16 cellular contexts compared by ENCODE assay signal in the genomic region with DNA sequence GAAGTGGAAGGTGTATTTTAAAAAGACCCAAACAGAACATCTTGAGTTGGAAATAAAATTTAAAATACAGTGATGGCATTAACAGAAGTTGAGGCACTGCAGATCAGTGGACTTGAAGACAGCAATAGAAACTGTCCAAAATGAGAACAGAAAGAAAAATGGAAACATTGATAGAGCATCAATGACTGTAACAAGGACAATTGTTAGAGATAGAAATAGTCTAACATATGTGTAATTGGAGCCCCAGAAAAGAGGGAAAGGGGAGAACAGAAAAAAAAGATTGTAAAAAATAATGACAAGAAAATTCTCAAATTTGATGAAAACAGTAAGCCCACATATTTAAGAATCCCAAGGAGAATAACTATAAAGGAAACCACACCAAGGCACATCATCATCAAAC. TPM values are rescaled to one million over a fixed set of nuclear protein-coding genes. Genes with fewer than 3 reads are reported as not detected.
DNase-seq lines count a peak whose midpoint lies in the region; TF ChIP-seq lines count a peak whose summit lies in the region.
"Had no signal": no experiment of that assay in that cellular context is flagged by ENCODE, and none has a peak within 500 bp of the region (broad histone marks: within the 10 kb centered on the region; RNA-seq: fewer than 3 reads in every experiment).

No MANE protein-coding gene starts in this region.

- H3K4me3 ChIP-seq in breast epithelium (no peak overlapping the region), HEK293 (ENCODE audit: low read depth, low read length) (no peak overlapping the region)
- H3K4me3 ChIP-seq: A549, HAP-1 had no signal

- CTCF ChIA-PET in MCF 10A (lab: Yijun Ruan, JAX): no interaction called here
- CTCF ChIA-PET in HEK293 (lab: Yijun Ruan, JAX): no interaction called here

- H3K36me3 Mint-ChIP-seq in MCF 10A (ENCODE audit: insufficient read depth, unreplicated experiment) (peaks cover 22% of the 10 kb centered on the region), endothelial cell (ENCODE audit: low read depth, unreplicated experiment) (peaks cover 30% of the 10 kb centered on the region)

- H3K9me3 ChIP-seq in breast epithelium (peaks cover 0 to 6% of the 10 kb centered on the region in 2 donors), HEK293 (ENCODE audit: control insufficient read depth, insufficient read depth, low read depth, low read length) (no peaks in the 10 kb centered on the region)
- H3K9me3 ChIP-seq: HAP-1 had no signal

- no peak for TF ChIP-seq CTCF in MCF 10A (IDR thresholded peaks at IDR 0.05; ENCODE audit: unreplicated experiment)
- TF ChIP-seq CTCF in breast epithelium (IDR thresholded peaks at IDR 0.05): no peak
- no peak for TF ChIP-seq CTCF in HEK293 (tag by site-specific recombination; IDR thresholded peaks at IDR 0.05)
- no peak for TF ChIP-seq CTCF in endothelial cell (IDR thresholded peaks at IDR 0.05; ENCODE audit: unreplicated experiment)
- TF ChIP-seq CTCF in GM20000 (IDR thresholded peaks at IDR 0.05; ENCODE audit: extremely low read depth, missing control alignments): no peak

- in situ Hi-C loops in Caki2 (cut with HindIII; ENCODE audit: low pct_unique_long_range_greater_than_20kb, low sequenced_read_pairs): no loop called here

- H3K4me1 Mint-ChIP-seq in MCF 10A (ENCODE audit: insufficient read depth, unreplicated experiment): no peaks in the 10 kb centered on the region
- no peaks in the 10 kb centered on the region for H3K4me1 Mint-ChIP-seq in endothelial cell (ENCODE audit: unreplicated experiment)

- POLR2A ChIA-PET in MCF 10A (lab: Yijun Ruan, JAX): no interaction called here
- POLR2A ChIA-PET in HEK293 (lab: Yijun Ruan, JAX): interaction anchor here (0.7 kb wide), 1 partner anchor 92 kb away, joined by 3 read pairs; no protein-coding TSS in a partner anchor

- H3K27me3 Mint-ChIP-seq in MCF 10A (ENCODE audit: insufficient read depth, unreplicated experiment): no peaks in the 10 kb centered on the region
- no peaks in the 10 kb centered on the region for H3K27me3 Mint-ChIP-seq in endothelial cell (ENCODE audit: unreplicated experiment)
- H3K27me3 Mint-ChIP-seq: CD4-positive, alpha-beta memory T cell had no signal

- no peaks in the 10 kb centered on the region for H3K36me3 ChIP-seq in breast epithelium
- H3K36me3 ChIP-seq in HEK293 (ENCODE audit: control insufficient read depth in 2 of 2, insufficient read depth in 1 of 2, low read length in 2 of 2): no peaks in the 10 kb centered on the region; a peak in 1 of 3 replicates

- H3K9me3 Mint-ChIP-seq in MCF 10A (ENCODE audit: unreplicated experiment): peaks cover 19% of the 10 kb centered on the region
- H3K9me3 Mint-ChIP-seq in endothelial cell (ENCODE audit: unreplicated experiment): peaks cover 5% of the 10 kb centered on the region

- H3K4me3 Mint-ChIP-seq in MCF 10A (ENCODE audit: unreplicated experiment): no peak overlapping the region
- H3K4me3 Mint-ChIP-seq in endothelial cell (ENCODE audit: unreplicated experiment): peak overlapping the region; percentile 76

- BruUV-seq in MCF 10A (replicated peaks; lab: Mats Ljungman, UMichigan): TSS peak; percentile 6

- no peak overlapping the region for H3K27ac Mint-ChIP-seq in MCF 10A (ENCODE audit: low read depth, unreplicated experiment)
- H3K27ac Mint-ChIP-seq in endothelial cell (ENCODE audit: unreplicated experiment): no peak overlapping the region
- H3K27ac Mint-ChIP-seq: CD4-positive, alpha-beta memory T cell had no signal

- intact Hi-C loops in MCF 10A (cut with micrococcal nuclease) (no loop called here), breast epithelium (cut with DNase I; ENCODE audit: low total_unique reads) (no loop called here)

- H3K27ac ChIP-seq in breast epithelium (no peak overlapping the region), HEK293 (ENCODE audit: extremely low read depth, low read depth, low read length) (no peak overlapping the region)
- H3K27ac ChIP-seq: A549 had no signal

- TF ChIP-seq POLR2A in breast epithelium (IDR thresholded peaks at IDR 0.05): no peak

- no peaks in the 10 kb centered on the region for H3K27me3 ChIP-seq in breast epithelium

- no peaks in the 10 kb centered on the region for H3K4me1 ChIP-seq in breast epithelium
- no peaks in the 10 kb centered on the region for H3K4me1 ChIP-seq in HEK293 (ENCODE audit: control insufficient read depth, insufficient read depth, low read length)

- DNase-seq in MCF 10A (ENCODE audit: unreplicated experiment): no peak
- no peak for DNase-seq in breast epithelium (ENCODE audit: low spot score in 2 of 2)
- DNase-seq in Caki2 (ENCODE audit: low read depth): peak; percentile 16
- DNase-seq in endothelial cell (ENCODE audit: low spot score): no peak
- DNase-seq in stimulated activated naive CD4-positive, alpha-beta T cell treated with Interleukin-2 at 50 U/mL for 16 hours (lab: John Stamatoyannopoulos, UW): no peak
- no peak for DNase-seq in GM20000 (ENCODE audit: low spot score)
- DNase-seq: 8988T; C1 segment of cervical spinal cord; CD4-positive, alpha-beta memory T cell; COR-L47; DMS153; DMS79 treated with DMSO at 0.1 percent for 48 hours; GOT3 had no signal

TF ChIP-seq in HEK293, 187 proteins besides CTCF, POLR2A, EP300 and RAD21:
- TF ChIP-seq SP2 (tag by site-specific recombination; IDR thresholded peaks at IDR 0.05) (no peak), ZNF585B (tag by site-specific recombination; IDR thresholded peaks at IDR 0.05) (no peak), ZNF202 (tag by site-specific recombination; IDR thresholded peaks at IDR 0.05; ENCODE audit: borderline replicate concordance) (no peak), PRDM1 (tag by site-specific recombination; IDR thresholded peaks at IDR 0.05) (no peak), ZNF544 (tag by site-specific recombination; IDR thresholded peaks at IDR 0.05) (no peak), ZNF37A (tag by site-specific recombination; IDR thresholded peaks at IDR 0.05) (no peak), SETDB1 (IDR thresholded peaks at IDR 0.05; ENCODE audit: insufficient read length, low read length) (peak; percentile 23), ZNF133 (tag by site-specific recombination; IDR thresholded peaks at IDR 0.05) (peak; percentile 95), ZNF548 (tag by site-specific recombination; IDR thresholded peaks at IDR 0.05) (no peak), ZNF239 (tag by site-specific recombination; IDR thresholded peaks at IDR 0.05) (no peak)
- TF ChIP-seq, protein P1, sequence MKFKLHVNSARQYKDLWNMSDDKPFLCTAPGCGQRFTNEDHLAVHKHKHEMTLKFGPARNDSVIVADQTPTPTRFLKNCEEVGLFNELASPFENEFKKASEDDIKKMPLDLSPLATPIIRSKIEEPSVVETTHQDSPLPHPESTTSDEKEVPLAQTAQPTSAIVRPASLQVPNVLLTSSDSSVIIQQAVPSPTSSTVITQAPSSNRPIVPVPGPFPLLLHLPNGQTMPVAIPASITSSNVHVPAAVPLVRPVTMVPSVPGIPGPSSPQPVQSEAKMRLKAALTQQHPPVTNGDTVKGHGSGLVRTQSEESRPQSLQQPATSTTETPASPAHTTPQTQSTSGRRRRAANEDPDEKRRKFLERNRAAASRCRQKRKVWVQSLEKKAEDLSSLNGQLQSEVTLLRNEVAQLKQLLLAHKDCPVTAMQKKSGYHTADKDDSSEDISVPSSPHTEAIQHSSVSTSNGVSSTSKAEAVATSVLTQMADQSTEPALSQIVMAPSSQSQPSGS (tag by site-specific recombination; IDR thresholded peaks at IDR 0.05; ENCODE audit: low read depth): no peak
- TF ChIP-seq, protein P2, sequence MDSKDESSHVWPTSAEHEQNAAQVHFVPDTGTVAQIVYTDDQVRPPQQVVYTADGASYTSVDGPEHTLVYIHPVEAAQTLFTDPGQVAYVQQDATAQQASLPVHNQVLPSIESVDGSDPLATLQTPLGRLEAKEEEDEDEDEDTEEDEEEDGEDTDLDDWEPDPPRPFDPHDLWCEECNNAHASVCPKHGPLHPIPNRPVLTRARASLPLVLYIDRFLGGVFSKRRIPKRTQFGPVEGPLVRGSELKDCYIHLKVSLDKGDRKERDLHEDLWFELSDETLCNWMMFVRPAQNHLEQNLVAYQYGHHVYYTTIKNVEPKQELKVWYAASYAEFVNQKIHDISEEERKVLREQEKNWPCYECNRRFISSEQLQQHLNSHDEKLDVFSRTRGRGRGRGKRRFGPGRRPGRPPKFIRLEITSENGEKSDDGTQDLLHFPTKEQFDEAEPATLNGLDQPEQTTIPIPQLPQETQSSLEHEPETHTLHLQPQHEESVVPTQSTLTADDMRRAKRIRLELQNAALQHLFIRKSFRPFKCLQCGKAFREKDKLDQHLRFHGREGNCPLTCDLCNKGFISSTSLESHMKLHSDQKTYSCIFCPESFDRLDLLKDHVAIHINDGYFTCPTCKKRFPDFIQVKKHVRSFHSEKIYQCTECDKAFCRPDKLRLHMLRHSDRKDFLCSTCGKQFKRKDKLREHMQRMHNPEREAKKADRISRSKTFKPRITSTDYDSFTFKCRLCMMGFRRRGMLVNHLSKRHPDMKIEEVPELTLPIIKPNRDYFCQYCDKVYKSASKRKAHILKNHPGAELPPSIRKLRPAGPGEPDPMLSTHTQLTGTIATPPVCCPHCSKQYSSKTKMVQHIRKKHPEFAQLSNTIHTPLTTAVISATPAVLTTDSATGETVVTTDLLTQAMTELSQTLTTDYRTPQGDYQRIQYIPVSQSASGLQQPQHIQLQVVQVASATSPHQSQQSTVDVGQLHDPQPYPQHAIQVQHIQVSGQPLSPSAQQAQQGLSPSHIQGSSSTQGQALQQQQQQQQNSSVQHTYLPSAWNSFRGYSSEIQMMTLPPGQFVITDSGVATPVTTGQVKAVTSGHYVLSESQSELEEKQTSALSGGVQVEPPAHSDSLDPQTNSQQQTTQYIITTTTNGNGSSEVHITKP (tag by site-specific recombination; IDR thresholded peaks at IDR 0.05): no peak

RNA-seq across cellular contexts. Expression of a gene that starts 29.4 kb away (rescaled TPM):
- total RNA-seq in MCF 10A (2022) (28.7 and 32.1 TPM in 2 replicates), breast epithelium (10 to 100 TPM; 21.1 to 84.5 (median 25.9) TPM), endothelial cell (ENCODE audit: unreplicated experiment) (22.9 TPM)
- total RNA-seq in Caki2 (2014; rRNA removed; shearing (Covaris generic); ENCODE audit: low replicate concordance): 5.2 and 6.9 TPM in 2 replicates
